Comparison of ENCODE assay signal across 13 cellular contexts in the genomic region with DNA sequence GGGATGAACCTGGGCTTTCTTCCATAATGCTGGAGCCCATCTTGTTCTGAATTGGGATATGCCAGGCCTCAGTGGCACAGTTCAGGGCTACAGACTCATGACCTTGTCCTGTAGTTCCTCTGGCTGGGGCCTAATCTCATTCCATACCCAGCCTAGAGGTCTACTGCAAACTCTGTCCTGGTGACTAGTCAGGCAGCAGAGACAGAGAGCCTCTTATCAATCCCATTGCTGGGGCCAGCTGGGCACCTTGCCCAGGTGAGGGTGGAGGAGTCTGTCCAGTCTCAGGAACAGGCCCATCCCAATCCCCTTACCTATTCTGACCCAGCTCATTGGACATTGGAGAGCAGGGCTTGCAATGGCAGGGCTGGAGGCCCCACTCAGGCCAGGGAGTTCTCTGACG.
"Had no signal": no experiment of that assay in that cellular context is flagged by ENCODE, and none has a peak within 500 bp of the region (broad histone marks: within the 10 kb centered on the region; RNA-seq: fewer than 3 reads in every experiment).

No MANE protein-coding gene starts in this region.

- DNase-seq: activated CD4-positive, alpha-beta T cell treated with anti-CD3 and anti-CD28 coated beads, Interleukin-2, amount 10 ng/mL, durations not matched to agents 7 days and 5 days; activated naive CD8-positive, alpha-beta T cell treated with anti-CD3 and anti-CD28 coated beads for 36 hours; amygdala; cerebellar nuclear complex; dermis blood vessel endothelial cell; effector memory CD8-positive, alpha-beta T cell; head of caudate nucleus; left cardiac atrium; naive thymus-derived CD8-positive, alpha-beta T cell; stimulated activated naive B cell treated with anti-CD40 and anti-IgM and Interleukin-4, amounts not matched to agents 10 μg/mL and 1 μg/mL and 100 μg/mL, for 72 hours; substantia nigra; trophoblast cell had no signal

- H3K4me1 ChIP-seq: parathyroid adenoma had no signal

- H3K27ac ChIP-seq: parathyroid adenoma had no signal

- ATAC-seq: effector memory CD8-positive, alpha-beta T cell; naive thymus-derived CD8-positive, alpha-beta T cell; stimulated activated naive B cell treated with anti-CD40 and anti-IgM and Interleukin-4, amounts not matched to agents 10 μg/mL and 1 μg/mL and 100 μg/mL, for 72 hours had no signal

- H2AFZ ChIP-seq: parathyroid adenoma had no signal

- H3K79me2 ChIP-seq: parathyroid adenoma had no signal
